ENCODE assay signal across 25 cellular contexts in genomic region chr19:30674656-30675055, GRCh38.
"Had no signal": no experiment of that assay in that cellular context is flagged by ENCODE, and none has a peak within 500 bp of the region (broad histone marks: within the 10 kb centered on the region; RNA-seq: fewer than 3 reads in every experiment).

No MANE protein-coding gene starts in this region.

- ATAC-seq: left lobe of liver; natural killer cell; psoas muscle; right cardiac atrium; stimulated activated naive B cell treated with anti-CD40 and anti-IgM and Interleukin-4, amounts not matched to agents 10 μg/mL and 1 μg/mL and 100 μg/mL, for 72 hours; stimulated activated naive CD8-positive, alpha-beta T cell treated with anti-CD3 and anti-CD28 coated beads, Interleukin-15, amount 100 ng/mL, for 72 hours; upper lobe of right lung had no signal

- H3K36me3 ChIP-seq: esophagus squamous epithelium, ovary, suprapubic skin, transverse colon, upper lobe of right lung, vagina had no signal

- H3K9me3 ChIP-seq: esophagus squamous epithelium, ovary, psoas muscle, suprapubic skin, transverse colon, upper lobe of right lung, vagina had no signal

- FAIRE-seq: colon, endometrium, frontal cortex, kidney had no signal

- H3K27me3 ChIP-seq: ovary, transverse colon, vagina had no signal

- H3K27ac ChIP-seq: esophagus squamous epithelium, ovary, psoas muscle, skin epidermis, suprapubic skin, transverse colon, upper lobe of right lung, vagina had no signal

- H3K4me1 ChIP-seq: psoas muscle, upper lobe of right lung, vagina had no signal

- DNase-seq: effector memory CD4-positive, alpha-beta T cell; erythroblast; esophagus squamous epithelium; hypothalamus; kidney; mesenchymal stem cell; natural killer cell; occipital lobe; ovary; posterior cingulate gyrus; psoas muscle; right cardiac atrium; stimulated activated CD4-positive, alpha-beta T cell treated with anti-CD3 and anti-CD28 coated beads, Interleukin-15, amount 100 ng/mL, for 24 hours; stimulated activated CD4-positive, alpha-beta T cell treated with anti-CD3 and anti-CD28 coated beads, Interleukin-2, amount 100 ng/mL, for 48 hours; stimulated activated naive B cell treated with anti-CD40 and anti-IgM and Interleukin-4, amounts not matched to agents 10 μg/mL and 1 μg/mL and 100 μg/mL, for 72 hours; stimulated activated naive CD8-positive, alpha-beta T cell treated with anti-CD3 and anti-CD28 coated beads, Interleukin-15, amount 100 ng/mL, for 72 hours; transverse colon; upper lobe of right lung had no signal

- H3K4me3 ChIP-seq: esophagus squamous epithelium, ovary, psoas muscle, skin epidermis, suprapubic skin, transverse colon, upper lobe of right lung, vagina had no signal
